In genomic region chr7:24685706-24686105, GRCh38 we compare ENCODE assay signal across 1 cellular context.
TF ChIP-seq lines count a peak whose summit lies in the region.

No MANE protein-coding gene starts in this region.

TF ChIP-seq in H1, 55 proteins besides CTCF, POLR2A, EP300 and RAD21 (continued from another document):
- TF ChIP-seq, protein P1, sequence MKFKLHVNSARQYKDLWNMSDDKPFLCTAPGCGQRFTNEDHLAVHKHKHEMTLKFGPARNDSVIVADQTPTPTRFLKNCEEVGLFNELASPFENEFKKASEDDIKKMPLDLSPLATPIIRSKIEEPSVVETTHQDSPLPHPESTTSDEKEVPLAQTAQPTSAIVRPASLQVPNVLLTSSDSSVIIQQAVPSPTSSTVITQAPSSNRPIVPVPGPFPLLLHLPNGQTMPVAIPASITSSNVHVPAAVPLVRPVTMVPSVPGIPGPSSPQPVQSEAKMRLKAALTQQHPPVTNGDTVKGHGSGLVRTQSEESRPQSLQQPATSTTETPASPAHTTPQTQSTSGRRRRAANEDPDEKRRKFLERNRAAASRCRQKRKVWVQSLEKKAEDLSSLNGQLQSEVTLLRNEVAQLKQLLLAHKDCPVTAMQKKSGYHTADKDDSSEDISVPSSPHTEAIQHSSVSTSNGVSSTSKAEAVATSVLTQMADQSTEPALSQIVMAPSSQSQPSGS (IDR thresholded peaks at IDR 0.05; ENCODE audit: low read length): no peak
- no peak for TF ChIP-seq GTF2F1 (IDR thresholded peaks at IDR 0.05; ENCODE audit: borderline replicate concordance, low read depth, low read length)
